23 cellular contexts compared by ENCODE assay signal in the genomic region with DNA sequence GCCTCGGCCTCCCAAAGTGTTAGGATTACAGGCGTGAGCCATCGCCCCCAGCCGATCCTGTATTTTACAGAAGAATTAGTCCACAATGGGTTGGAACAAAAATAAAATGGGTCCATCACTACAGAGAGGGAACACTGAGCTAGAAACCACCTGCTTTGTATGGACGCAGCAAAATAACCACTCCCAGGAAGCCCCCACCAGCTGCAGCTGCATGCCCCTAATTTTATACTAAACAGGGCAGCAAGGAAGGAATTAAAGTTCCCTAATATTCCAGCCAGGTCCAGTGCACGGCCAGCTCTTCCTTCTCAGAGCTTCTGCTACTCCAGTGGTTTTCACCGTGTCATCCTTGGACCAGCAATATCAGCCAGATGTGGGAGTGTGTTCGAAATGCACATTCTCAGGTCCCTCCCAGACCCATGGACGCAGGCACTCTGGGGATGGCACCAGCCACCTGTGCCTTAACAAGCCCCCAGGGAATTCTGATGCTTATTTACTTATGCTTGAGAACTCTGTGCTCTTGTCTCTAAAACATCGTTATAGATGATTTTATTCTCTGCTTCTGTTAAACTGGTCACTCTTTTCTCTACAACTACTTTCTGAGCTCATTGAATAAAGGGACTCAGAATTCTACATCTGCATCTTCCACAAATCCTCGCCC.
DNase-seq lines count a peak whose midpoint lies in the region; ATAC-seq and TF ChIP-seq lines count a peak whose summit lies in the region.
"Had no signal": no experiment of that assay in that cellular context is flagged by ENCODE, and none has a peak within 500 bp of the region (broad histone marks: within the 10 kb centered on the region; RNA-seq: fewer than 3 reads in every experiment).

No MANE protein-coding gene starts in this region.

- H3K27ac Mint-ChIP-seq in WTC11, result no peak overlapping the region
- H3K27ac Mint-ChIP-seq: CD8-positive, alpha-beta T cell; IgD-negative memory B cell had no signal

- H2AFZ ChIP-seq in OCI-LY7 (ENCODE audit: low read length), result no peak overlapping the region
- H2AFZ ChIP-seq in osteoblast (ENCODE audit: low read length), result no peak overlapping the region

- H3K4me1 Mint-ChIP-seq in WTC11, result peaks cover 4% of the 10 kb centered on the region

- intact Hi-C loops in OCI-LY7 (cut with micrococcal nuclease; ENCODE audit: unreplicated experiment), result no loop called here
- intact Hi-C loops in dorsolateral prefrontal cortex (cut with DNase I), result no loop called here

- H3K4me1 ChIP-seq in OCI-LY7 (ENCODE audit: insufficient read depth, low read length, poor library complexity, severe bottlenecking) (peaks cover 7% of the 10 kb centered on the region), osteoblast (ENCODE audit: insufficient read depth, low read length) (no peaks in the 10 kb centered on the region)
- H3K4me1 ChIP-seq: Peyer's patch had no signal

- no peaks in the 10 kb centered on the region for H3K27me3 Mint-ChIP-seq in WTC11 (ENCODE audit: low read depth)

- H3K9me3 ChIP-seq in OCI-LY7 (ENCODE audit: low read length) (no peaks in the 10 kb centered on the region), osteoblast (ENCODE audit: low read depth, low read length) (no peaks in the 10 kb centered on the region)
- H3K9me3 ChIP-seq: Peyer's patch had no signal

- H4K20me1 ChIP-seq in OCI-LY7 (ENCODE audit: insufficient read depth, low read length), result no peaks in the 10 kb centered on the region
- no peaks in the 10 kb centered on the region for H4K20me1 ChIP-seq in osteoblast (ENCODE audit: insufficient read depth, low read length)

- CTCF ChIA-PET in OCI-LY7 (lab: Charles Lee; ENCODE audit: unreplicated experiment), result no interaction called here
- CTCF ChIA-PET in WTC11 (lab: Charles Lee), result interaction anchor here (1.4 to 3.1 kb wide), 3 partner anchors 8 to 51 kb away, joined by 4 to 10 read pairs (median 6); no protein-coding TSS in a partner anchor

- ATAC-seq in WTC11, result no peak
- ATAC-seq: CD8-positive, alpha-beta T cell had no signal

- POLR2A ChIA-PET in OCI-LY7 (lab: Charles Lee) (interaction anchor here (0.6 to 1.6 kb wide), 6 partner anchors 10 to 1976 kb away, joined by 3 to 5 read pairs (median 4); no protein-coding TSS in a partner anchor), WTC11 (lab: Charles Lee) (no interaction called here)

- BruUV-seq in OCI-LY7 (replicated peaks; lab: Mats Ljungman, UMichigan), result no TSS peak

- H3K27me3 ChIP-seq in osteoblast (ENCODE audit: insufficient read depth, low read length) (no peaks in the 10 kb centered on the region), dorsolateral prefrontal cortex (peaks cover 0 to 7% (median 0%) of the 10 kb centered on the region in 45 donors)
- H3K27me3 ChIP-seq: Peyer's patch had no signal

- H3K4me2 ChIP-seq in OCI-LY7 (ENCODE audit: low read length) (peak overlapping the region; percentile 39), osteoblast (ENCODE audit: insufficient read depth, low read length) (no peak overlapping the region)
- H3K4me2 ChIP-seq: KMS-11 had no signal

- TF ChIP-seq CTCF in OCI-LY7 (conservative IDR thresholded peaks at IDR 0.05; ENCODE audit: low read length) (no peak), osteoblast (IDR thresholded peaks at IDR 0.05; ENCODE audit: extremely low read depth, low read depth, low read length) (no peak), WTC11 (IDR thresholded peaks at IDR 0.05) (no peak), dorsolateral prefrontal cortex (IDR thresholded peaks at IDR 0.05 in 54 of 56, conservative IDR thresholded peaks at IDR 0.05 in 2 of 56; ENCODE audit: low read depth in 1 of 56, partially characterized antibody in 56 of 56) (no peak)

- H3K27ac ChIP-seq in OCI-LY7 (ENCODE audit: low read depth, low read length, poor library complexity, severe bottlenecking) (no peak overlapping the region), osteoblast (ENCODE audit: low read depth, low read length) (no peak overlapping the region), dorsolateral prefrontal cortex (no peak overlapping the region)
- H3K27ac ChIP-seq: C4-2B, KMS-11, Peyer's patch had no signal

- DNase-seq in NCI-H82 (lab: John Stamatoyannopoulos, UW), result peak; percentile 14
- DNase-seq in NCI-H82 treated with DMSO at 0.1 percent for 48 hours (lab: John Stamatoyannopoulos, UW; ENCODE audit: unreplicated experiment), result no peak
- DNase-seq in NAMALWA (ENCODE audit: low spot score), result peak; percentile 17
- peak; percentile 7 for DNase-seq in OCI-LY7 (ENCODE audit: low spot score)
- DNase-seq in osteoblast (ENCODE audit: insufficient read length, low spot score, missing footprints), result peak; percentile 46
- DNase-seq in WTC11 (ENCODE audit: low spot score), result no peak
- no peak for DNase-seq in dorsolateral prefrontal cortex
- DNase-seq: Caco-2; CD8-positive, alpha-beta T cell; DMS79 treated with DMSO at 0.1 percent for 48 hours; GF-D8; NCI-H1092; NCI-H1436 treated with DMSO at 0.1 percent for 48 hours; NCI-H187 treated with DMSO at 0.1 percent for 48 hours; NCI-H2107; NCI-H226; NCI-H774; OCI-M1; Peyer's patch; SHP77 treated with DMSO at 0.1 percent for 48 hours had no signal

- H3K4me3 ChIP-seq in OCI-LY7 (ENCODE audit: low read depth, low read length, poor library complexity, severe bottlenecking) (no peak overlapping the region), osteoblast (ENCODE audit: insufficient read depth, low read length) (no peak overlapping the region), dorsolateral prefrontal cortex (no peak overlapping the region)
- H3K4me3 ChIP-seq: Peyer's patch had no signal

- H3K36me3 Mint-ChIP-seq in WTC11, result no peaks in the 10 kb centered on the region
- H3K36me3 Mint-ChIP-seq: CD8-positive, alpha-beta T cell; IgD-negative memory B cell had no signal

- H3K36me3 ChIP-seq in OCI-LY7 (ENCODE audit: insufficient read depth, low read length) (no peaks in the 10 kb centered on the region), osteoblast (ENCODE audit: insufficient read depth, low read length) (no peaks in the 10 kb centered on the region)
- H3K36me3 ChIP-seq: Peyer's patch had no signal

- H3K79me2 ChIP-seq in OCI-LY7 (ENCODE audit: insufficient read depth, low read depth, low read length), result no peaks in the 10 kb centered on the region
- H3K79me2 ChIP-seq in osteoblast (ENCODE audit: insufficient read depth, low read length), result no peaks in the 10 kb centered on the region

- no peak overlapping the region for H3K4me3 Mint-ChIP-seq in WTC11
- H3K4me3 Mint-ChIP-seq: CD8-positive, alpha-beta T cell; IgD-negative memory B cell had no signal

- H3K9me2 ChIP-seq in OCI-LY7 (ENCODE audit: insufficient read depth, low read length), result no peaks in the 10 kb centered on the region

- H3K9me3 Mint-ChIP-seq in WTC11, result no peaks in the 10 kb centered on the region
- H3K9me3 Mint-ChIP-seq: CD8-positive, alpha-beta T cell had no signal

TF ChIP-seq in WTC11, 78 proteins besides CTCF, POLR2A, EP300 and RAD21 (continues in another document):
- TF ChIP-seq FOXP1 (CRISPR knock-in tag; IDR thresholded peaks at IDR 0.05; ENCODE audit: borderline replicate concordance), result no peak
- TF ChIP-seq GABPB1 (CRISPR knock-in tag; IDR thresholded peaks at IDR 0.05), result no peak
- TF ChIP-seq, protein P1, sequence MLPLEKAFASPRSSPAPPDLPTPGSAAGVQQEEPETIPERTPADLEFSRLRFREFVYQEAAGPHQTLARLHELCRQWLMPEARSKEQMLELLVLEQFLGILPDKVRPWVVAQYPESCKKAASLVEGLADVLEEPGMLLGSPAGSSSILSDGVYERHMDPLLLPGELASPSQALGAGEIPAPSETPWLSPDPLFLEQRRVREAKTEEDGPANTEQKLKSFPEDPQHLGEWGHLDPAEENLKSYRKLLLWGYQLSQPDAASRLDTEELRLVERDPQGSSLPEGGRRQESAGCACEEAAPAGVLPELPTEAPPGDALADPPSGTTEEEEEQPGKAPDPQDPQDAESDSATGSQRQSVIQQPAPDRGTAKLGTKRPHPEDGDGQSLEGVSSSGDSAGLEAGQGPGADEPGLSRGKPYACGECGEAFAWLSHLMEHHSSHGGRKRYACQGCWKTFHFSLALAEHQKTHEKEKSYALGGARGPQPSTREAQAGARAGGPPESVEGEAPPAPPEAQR (CRISPR knock-in tag; IDR thresholded peaks at IDR 0.05), result no peak
- TF ChIP-seq ELF4 (CRISPR knock-in tag; IDR thresholded peaks at IDR 0.05; ENCODE audit: low read depth), result no peak
- TF ChIP-seq, protein P2, sequence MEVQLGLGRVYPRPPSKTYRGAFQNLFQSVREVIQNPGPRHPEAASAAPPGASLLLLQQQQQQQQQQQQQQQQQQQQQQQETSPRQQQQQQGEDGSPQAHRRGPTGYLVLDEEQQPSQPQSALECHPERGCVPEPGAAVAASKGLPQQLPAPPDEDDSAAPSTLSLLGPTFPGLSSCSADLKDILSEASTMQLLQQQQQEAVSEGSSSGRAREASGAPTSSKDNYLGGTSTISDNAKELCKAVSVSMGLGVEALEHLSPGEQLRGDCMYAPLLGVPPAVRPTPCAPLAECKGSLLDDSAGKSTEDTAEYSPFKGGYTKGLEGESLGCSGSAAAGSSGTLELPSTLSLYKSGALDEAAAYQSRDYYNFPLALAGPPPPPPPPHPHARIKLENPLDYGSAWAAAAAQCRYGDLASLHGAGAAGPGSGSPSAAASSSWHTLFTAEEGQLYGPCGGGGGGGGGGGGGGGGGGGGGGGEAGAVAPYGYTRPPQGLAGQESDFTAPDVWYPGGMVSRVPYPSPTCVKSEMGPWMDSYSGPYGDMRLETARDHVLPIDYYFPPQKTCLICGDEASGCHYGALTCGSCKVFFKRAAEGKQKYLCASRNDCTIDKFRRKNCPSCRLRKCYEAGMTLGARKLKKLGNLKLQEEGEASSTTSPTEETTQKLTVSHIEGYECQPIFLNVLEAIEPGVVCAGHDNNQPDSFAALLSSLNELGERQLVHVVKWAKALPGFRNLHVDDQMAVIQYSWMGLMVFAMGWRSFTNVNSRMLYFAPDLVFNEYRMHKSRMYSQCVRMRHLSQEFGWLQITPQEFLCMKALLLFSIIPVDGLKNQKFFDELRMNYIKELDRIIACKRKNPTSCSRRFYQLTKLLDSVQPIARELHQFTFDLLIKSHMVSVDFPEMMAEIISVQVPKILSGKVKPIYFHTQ (CRISPR knock-in tag; IDR thresholded peaks at IDR 0.05), result no peak
- no peak for TF ChIP-seq ZNF396 (CRISPR knock-in tag; IDR thresholded peaks at IDR 0.05; ENCODE audit: borderline replicate concordance)
- TF ChIP-seq NFYB (CRISPR knock-in tag; conservative IDR thresholded peaks at IDR 0.05; ENCODE audit: low read depth), result no peak
- no peak for TF ChIP-seq ZNF317 (CRISPR knock-in tag; IDR thresholded peaks at IDR 0.05; ENCODE audit: borderline replicate concordance, low read depth)

Comparison
In these comparisons a context has a peak if more than half of its experiments do, and no peak if none do; other contexts are left out.
1. DNase-seq: peak in NCI-H82 (single experiment), NAMALWA (single experiment), OCI-LY7 (single experiment) and osteoblast (single experiment); none in NCI-H82 treated with DMSO at 0.1 percent for 48 hours (single experiment), WTC11 (single experiment) and dorsolateral prefrontal cortex (0 of 10).